In the genomic region with DNA sequence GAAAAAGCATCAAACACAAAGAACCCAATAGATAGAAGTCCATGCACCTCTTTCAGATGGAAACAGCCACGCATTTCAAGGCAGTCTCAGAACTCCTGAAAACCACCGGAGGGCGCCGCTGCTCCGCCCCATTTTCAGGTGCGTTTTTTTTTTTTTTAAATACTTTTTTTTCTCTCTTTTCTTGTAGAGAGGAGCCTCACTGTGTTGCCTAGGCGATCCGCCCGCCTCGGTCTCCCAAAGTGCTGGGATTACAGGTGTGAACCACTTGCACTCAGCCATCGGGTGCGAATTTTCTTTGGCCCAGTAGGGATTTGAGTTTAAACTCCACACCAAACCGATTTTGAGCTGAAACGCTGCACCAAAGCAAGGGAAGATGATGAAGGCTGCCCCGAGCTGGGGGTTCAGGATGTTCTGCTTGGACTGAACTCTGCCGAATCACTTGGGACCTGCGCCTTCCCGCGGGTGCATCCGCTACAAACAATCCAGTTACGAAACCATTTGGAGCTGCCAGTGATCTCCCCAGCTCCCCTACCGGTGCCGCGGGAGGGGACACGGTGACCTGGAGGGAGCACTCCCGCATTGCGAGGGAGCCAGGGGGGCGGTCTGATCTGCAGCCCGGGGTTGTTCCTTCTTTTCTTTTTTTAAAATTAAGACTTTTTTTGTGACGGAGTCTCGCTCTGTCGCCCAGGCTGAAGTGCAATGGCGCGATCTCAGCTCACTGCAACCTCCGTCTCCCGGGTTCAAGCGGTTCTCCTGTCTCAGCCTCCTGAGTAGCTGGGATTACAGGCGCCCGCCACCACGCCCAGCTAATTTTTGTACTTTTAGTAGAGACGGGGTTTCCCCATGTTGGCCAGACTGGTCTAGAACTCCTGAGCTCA, we compare ENCODE assay signal across 8 cellular contexts. TPM values are rescaled to one million over a fixed set of nuclear protein-coding genes. Genes with fewer than 3 reads are reported as not detected.
DNase-seq lines count a peak whose midpoint lies in the region; ATAC-seq, FAIRE-seq and TF ChIP-seq lines count a peak whose summit lies in the region.

No MANE protein-coding gene starts in this region.

- intact Hi-C loops in upper lobe of right lung (cut with DNase I) = no loop called here

- FAIRE-seq in HTR-8/SVneo (lab: Jason Lieb, UNC) = no peak

- no peaks in the 10 kb centered on the region for H3K9me3 ChIP-seq in upper lobe of right lung

- DNase-seq in ACHN (peak; percentile 64), HTR-8/SVneo (ENCODE audit: insufficient read length, low spot score) (peak; percentile 62), RPMI8226 (peak; percentile 65), globus pallidus (ENCODE audit: low spot score) (peak; percentile 29), occipital lobe (lab: John Stamatoyannopoulos, UW) (peak; percentile 28), upper lobe of right lung (peak; percentile 81)
- peak; percentile 61 for DNase-seq in activated naive CD4-positive, alpha-beta T cell treated with Interleukin-2 at 50 U/mL for 16 hours

- no peaks in the 10 kb centered on the region for H3K4me1 ChIP-seq in upper lobe of right lung

- H3K4me3 ChIP-seq in upper lobe of right lung = peak overlapping the region; percentile 89

- H3K27me3 ChIP-seq in upper lobe of right lung = no peaks in the 10 kb centered on the region

- ATAC-seq in GM18511 (IDR thresholded peaks at IDR 0.05; ENCODE audit: unreplicated experiment) = peak; percentile 76
- ATAC-seq in upper lobe of right lung = peak; percentile 45

- peaks cover 13% of the 10 kb centered on the region for H3K36me3 ChIP-seq in upper lobe of right lung

- peak overlapping the region; percentile 94 for H3K27ac ChIP-seq in upper lobe of right lung

- in situ Hi-C loops in ACHN (cut with HindIII; ENCODE audit: low pct_ligation_motif_present, low pct_unique_long_range_greater_than_20kb, low sequenced_read_pairs) = no loop called here

- peak; percentile 72 for TF ChIP-seq CTCF in upper lobe of right lung (IDR thresholded peaks at IDR 0.05)

RNA-seq across cellular contexts. Expression of a gene that starts 1.4 kb away (rescaled TPM):
- total RNA-seq in occipital lobe = 10.6 TPM
- 38.0 TPM for total RNA-seq in upper lobe of right lung

RNA-seq across cellular contexts. Expression of a gene that starts 33.0 kb away (rescaled TPM):
- 4.7 TPM for total RNA-seq in occipital lobe
- 6.6 TPM for total RNA-seq in upper lobe of right lung

Comparison
In these comparisons a context has a peak if more than half of its experiments do, and no peak if none do; other contexts are left out.
1. Peak in every context shown above with its lines: DNase-seq, ATAC-seq, H3K4me3 ChIP-seq and H3K27ac ChIP-seq.
2. DNase-seq: peak in every context shown above with its lines; median percentile 81 in upper lobe of right lung; 65 in RPMI8226; 64 in ACHN; 62 in HTR-8/SVneo; 61 in activated naive CD4-positive, alpha-beta T cell treated with Interleukin-2 at 50 U/mL for 16 hours; 29 in globus pallidus; 28 in occipital lobe.